In the genomic region with DNA sequence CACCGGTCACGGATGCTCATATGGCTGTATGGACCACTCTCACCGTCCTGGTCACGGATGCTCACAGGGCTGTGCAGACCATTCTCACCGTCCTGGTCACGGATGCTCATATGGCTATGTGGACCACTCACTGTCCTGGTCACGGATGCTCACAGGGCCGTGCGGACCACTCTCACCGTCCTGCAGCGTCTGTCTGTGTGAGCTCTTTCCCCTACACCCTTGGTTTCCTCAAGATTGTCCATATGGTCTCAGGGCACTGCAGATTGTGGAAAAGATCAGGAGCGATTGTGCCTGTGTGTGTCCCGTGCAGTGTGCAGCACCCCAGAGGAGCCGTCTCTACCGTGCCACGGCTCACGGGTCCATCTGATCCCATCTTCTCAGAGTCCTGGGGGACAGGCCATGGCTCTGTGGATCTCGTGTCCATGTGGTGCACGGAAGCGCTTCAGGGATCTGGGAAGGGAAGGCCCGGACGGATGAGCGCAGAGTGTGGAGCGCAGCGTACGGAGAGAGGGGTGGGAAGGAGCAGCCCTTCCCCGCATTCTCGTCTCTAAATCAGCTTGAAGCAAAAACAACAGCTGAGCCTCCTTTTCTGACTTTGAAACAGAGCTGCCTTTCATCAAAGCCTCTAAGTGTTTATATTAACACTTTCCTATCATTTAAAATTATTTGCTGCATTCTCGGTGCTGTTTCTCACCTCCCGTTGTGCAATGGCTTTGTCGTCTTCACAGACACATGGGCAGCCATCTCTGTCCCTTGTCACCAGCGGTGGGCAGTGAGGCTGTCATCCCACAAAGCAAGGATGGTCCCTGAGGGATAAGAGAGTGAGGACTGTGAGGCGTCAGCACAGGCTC, we compare ENCODE assay signal across 7 cellular contexts.
DNase-seq lines count a peak whose midpoint lies in the region; ATAC-seq and TF ChIP-seq lines count a peak whose summit lies in the region.
"Not testable (repeated sequence)": the region's sequence is repeated elsewhere in the genome, so short reads cannot be mapped to it uniquely, and the experiment has no call there.

No MANE protein-coding gene starts in this region.

- 92% methylated on average over 7 of the region's 33 CpGs; no CpG with 5 or more reads in 1 of the 2 experiments for WGBS in IMR-90 (ENCODE audit: extremely low coverage in 2 of 2, insufficient read length in 1 of 2), 2 experiments
- 86 to 89% (median 88%) methylated on average over 20 to 31 of the region's 33 CpGs for WGBS in spleen, 5 donors

- H2AFZ ChIP-seq in IMR-90 (replicated peaks; ENCODE audit: low read length, poor library complexity) = not testable (repeated sequence)

- CTCF ChIA-PET in IMR-90 (lab: Yijun Ruan, JAX) = interaction anchor here (0.5 kb wide), 1 partner anchor 373 kb away, joined by 3 read pairs; no protein-coding TSS in a partner anchor

- not testable (repeated sequence) for H3K9me1 ChIP-seq in IMR-90 (ENCODE audit: insufficient read depth, low read length)

- not testable (repeated sequence) for H3K27me3 Mint-ChIP-seq in brain
- peaks cover 17% of the 10 kb centered on the region for H3K27me3 Mint-ChIP-seq in osteocyte (ENCODE audit: unreplicated experiment)

- dilution Hi-C loops in IMR-90 (cut with HindIII; ENCODE audit: low sequenced_read_pairs, unreplicated experiment) = not testable (repeated sequence)

- not testable (repeated sequence) for H3K4ac ChIP-seq in IMR-90 (ENCODE audit: low read depth, low read length)

- H3K9me3 ChIP-seq in IMR-90 (ENCODE audit: control insufficient read depth, insufficient read depth, low read length); spleen: not testable (repeated sequence)

- peak overlapping the region in 4 of 5 experiments; percentile 45 to 93 (median 74) for H3K27ac Mint-ChIP-seq in brain
- H3K27ac Mint-ChIP-seq in osteocyte (ENCODE audit: unreplicated experiment) = not testable (repeated sequence)

- H4K8ac ChIP-seq in IMR-90 (ENCODE audit: low read depth in 2 of 2, low read length in 2 of 2) = not testable (repeated sequence)

- not testable (repeated sequence) for H3K79me1 ChIP-seq in IMR-90 (ENCODE audit: low read depth in 1 of 2, low read length in 2 of 2)

- not testable (repeated sequence) for DNase-seq in IMR-90
- DNase-seq in Right ventricle myocardium superior (peak; percentile 9), mesenteric fat pad (ENCODE audit: low spot score) (peak; percentile 72), osteocyte (ENCODE audit: extremely low spot score, unreplicated experiment) (peak; percentile 51), spleen (peak; percentile 42), ureter (ENCODE audit: low spot score) (peak; percentile 29)

- 0 out of 2 replicates have a peak overlapping the region, but pooled peaks have one; percentile 15 for H4K91ac ChIP-seq in IMR-90 (ENCODE audit: insufficient read depth, low read depth, low read length)

- not testable (repeated sequence) for H3K4me3 Mint-ChIP-seq in brain; osteocyte (ENCODE audit: unreplicated experiment)

- H2AK5ac ChIP-seq in IMR-90 (ENCODE audit: low read depth, low read length) = peak overlapping the region; percentile 50; the same call in 1 of the 2 replicates

- peak overlapping the region; percentile 5; the same call in 1 of the 2 replicates for H4K5ac ChIP-seq in IMR-90 (ENCODE audit: low read depth, low read length)

- H3K14ac ChIP-seq in IMR-90 (replicated peaks; ENCODE audit: low read depth, low read length) = not testable (repeated sequence)

- not testable (repeated sequence) for TF ChIP-seq POLR2A in IMR-90 (IDR thresholded peaks at IDR 0.05; ENCODE audit: low read depth, low read length); spleen (IDR thresholded peaks at IDR 0.05)

- not testable (repeated sequence) for H3K27me3 ChIP-seq in IMR-90 (ENCODE audit: control insufficient read depth, insufficient read depth, low read length); spleen (replicated peaks in 1 of 7)

- intact Hi-C loops in IMR-90 (cut with micrococcal nuclease); Right ventricle myocardium superior (cut with DNase I); spleen (cut with DNase I; ENCODE audit: low total_unique reads): not testable (repeated sequence)

- not testable (repeated sequence) for TF ChIP-seq CTCF in IMR-90 (conservative IDR thresholded peaks at IDR 0.05; ENCODE audit: low read depth, low read length); brain (conservative IDR thresholded peaks at IDR 0.05); osteocyte (IDR thresholded peaks at IDR 0.05); spleen (IDR thresholded peaks at IDR 0.05 in 8 of 11, conservative IDR thresholded peaks at IDR 0.05 in 3 of 11)

- not testable (repeated sequence) for H4K20me1 ChIP-seq in IMR-90 (ENCODE audit: insufficient read depth, low read length)

- ATAC-seq in IMR-90 (ENCODE audit: low read depth); Right ventricle myocardium superior (ENCODE audit: poor library complexity): not testable (repeated sequence)

- not testable (repeated sequence) for TF ChIP-seq RAD21 in IMR-90 (IDR thresholded peaks at IDR 0.05; ENCODE audit: low read length)

- POLR2A ChIA-PET in IMR-90 (lab: Charles Lee; ENCODE audit: unreplicated experiment) = not testable (repeated sequence)

- 0 out of 2 replicates have a peak overlapping the region, but pooled peaks have one; percentile 14 for H2BK20ac ChIP-seq in IMR-90 (ENCODE audit: low read depth, low read length)

- not testable (repeated sequence) for H2BK15ac ChIP-seq in IMR-90 (ENCODE audit: low read depth, low read length)

- BruUV-seq in IMR-90 (replicated peaks; lab: Mats Ljungman, UMichigan) = not testable (repeated sequence)

- not testable (repeated sequence) for H3K36me3 ChIP-seq in IMR-90 (ENCODE audit: control insufficient read depth, insufficient read depth, low read length); spleen

- not testable (repeated sequence) for H3K9me3 Mint-ChIP-seq in brain; osteocyte (ENCODE audit: unreplicated experiment)

- H3K18ac ChIP-seq in IMR-90 (ENCODE audit: low read depth, low read length) = not testable (repeated sequence)

- in situ Hi-C loops in IMR-90 (cut with MboI; ENCODE audit: low sequenced_read_pairs) = not testable (repeated sequence)

- H3K9ac ChIP-seq in IMR-90 (ENCODE audit: low read depth, low read length) = not testable (repeated sequence)

- H3K56ac ChIP-seq in IMR-90 (ENCODE audit: extremely low read depth, insufficient read depth, low read length) = not testable (repeated sequence)

- H3K4me1 ChIP-seq in IMR-90 (ENCODE audit: control insufficient read depth, insufficient read depth, low read length); spleen: not testable (repeated sequence)

- H2AK9ac ChIP-seq in IMR-90 (replicated peaks; ENCODE audit: low read depth, low read length, poor library complexity) = not testable (repeated sequence)

- not testable (repeated sequence) for H3K27ac ChIP-seq in IMR-90 (ENCODE audit: insufficient read depth, low read length); spleen

- 0 out of 2 replicates have a peak overlapping the region, but pooled peaks have one; percentile 8 for H2BK120ac ChIP-seq in IMR-90 (ENCODE audit: low read depth, low read length)

- not testable (repeated sequence) for H3K4me2 ChIP-seq in IMR-90 (ENCODE audit: low read depth, low read length)

- not testable (repeated sequence) for H2BK5ac ChIP-seq in IMR-90 (ENCODE audit: low read depth, low read length, poor library complexity, severe bottlenecking)

- H3K36me3 Mint-ChIP-seq in brain; osteocyte (ENCODE audit: unreplicated experiment): not testable (repeated sequence)

- H3K4me1 Mint-ChIP-seq in brain = peaks cover 13% of the 10 kb centered on the region
- H3K4me1 Mint-ChIP-seq in osteocyte (ENCODE audit: unreplicated experiment) = not testable (repeated sequence)

- H3K23ac ChIP-seq in IMR-90 (ENCODE audit: low read depth, low read length) = not testable (repeated sequence)

- H3K4me3 ChIP-seq in IMR-90 (ENCODE audit: insufficient read depth, low read depth, low read length); spleen: not testable (repeated sequence)
